22 cellular contexts compared by ENCODE assay signal in genomic region chr6:14930366-14930989, GRCh38.
DNase-seq lines count a peak whose midpoint lies in the region; ATAC-seq and TF ChIP-seq lines count a peak whose summit lies in the region.
"Had no signal": no experiment of that assay in that cellular context is flagged by ENCODE, and none has a peak within 500 bp of the region (broad histone marks: within the 10 kb centered on the region; RNA-seq: fewer than 3 reads in every experiment).

No MANE protein-coding gene starts in this region.

- no peak for TF ChIP-seq POLR2A in breast epithelium (IDR thresholded peaks at IDR 0.05)

- no peak for TF ChIP-seq CTCF in MCF 10A (IDR thresholded peaks at IDR 0.05; ENCODE audit: unreplicated experiment)
- TF ChIP-seq CTCF in breast epithelium (IDR thresholded peaks at IDR 0.05), result no peak
- TF ChIP-seq CTCF in progenitor cell of endocrine pancreas (IDR thresholded peaks at IDR 0.05; ENCODE audit: unreplicated experiment), result no peak

- intact Hi-C loops in MCF 10A (cut with micrococcal nuclease) (no loop called here), breast epithelium (cut with DNase I; ENCODE audit: low total_unique reads) (no loop called here)

- no peaks in the 10 kb centered on the region for H3K27me3 ChIP-seq in breast epithelium
- H3K27me3 ChIP-seq: BE2C, left lung had no signal

- POLR2A ChIA-PET in MCF 10A (lab: Yijun Ruan, JAX), result no interaction called here

- H3K27me3 Mint-ChIP-seq in MCF 10A (ENCODE audit: insufficient read depth, unreplicated experiment) (no peaks in the 10 kb centered on the region), T-helper 17 cell (no peaks in the 10 kb centered on the region), progenitor cell of endocrine pancreas (no peaks in the 10 kb centered on the region)
- H3K27me3 Mint-ChIP-seq: activated CD4-positive, alpha-beta T cell treated with anti-CD3 and anti-CD28 coated beads, Interleukin-2, amount 10 ng/mL, durations not matched to agents 7 days and 5 days; activated naive CD8-positive, alpha-beta T cell treated with anti-CD3 and anti-CD28 coated beads, Interleukin-2, amount 50 U/mL, for 24 hours; central memory CD8-positive, alpha-beta T cell; naive B cell had no signal

- H3K4me1 Mint-ChIP-seq in MCF 10A (ENCODE audit: insufficient read depth, unreplicated experiment), result peaks cover 10% of the 10 kb centered on the region
- peaks cover 2% of the 10 kb centered on the region for H3K4me1 Mint-ChIP-seq in T-helper 17 cell
- peaks cover 33% of the 10 kb centered on the region for H3K4me1 Mint-ChIP-seq in progenitor cell of endocrine pancreas (ENCODE audit: low read depth)

- ATAC-seq in T-helper 17 cell (no peak), esophagus mucosa (peak; percentile 86), HG03469 (IDR thresholded peaks at IDR 0.05; ENCODE audit: unreplicated experiment) (no peak)
- ATAC-seq: activated naive CD8-positive, alpha-beta T cell treated with anti-CD3 and anti-CD28 coated beads, Interleukin-2, amount 50 U/mL, for 24 hours; left lung had no signal

- H3K9me3 Mint-ChIP-seq in MCF 10A (ENCODE audit: unreplicated experiment) (no peaks in the 10 kb centered on the region), progenitor cell of endocrine pancreas (ENCODE audit: low read depth) (no peaks in the 10 kb centered on the region)
- H3K9me3 Mint-ChIP-seq: activated naive CD8-positive, alpha-beta T cell treated with anti-CD3 and anti-CD28 coated beads, Interleukin-2, amount 50 U/mL, for 24 hours; central memory CD8-positive, alpha-beta T cell; naive B cell had no signal

- H3K9me3 ChIP-seq in breast epithelium (no peaks in the 10 kb centered on the region), T-helper 17 cell (ENCODE audit: control insufficient read depth, low read length, poor library complexity, severe bottlenecking) (no peaks in the 10 kb centered on the region)
- H3K9me3 ChIP-seq: BE2C, left lung had no signal

- no TSS peak for BruUV-seq in MCF 10A (replicated peaks; lab: Mats Ljungman, UMichigan)

- H3K36me3 ChIP-seq in breast epithelium, result no peaks in the 10 kb centered on the region
- H3K36me3 ChIP-seq: BE2C, left lung had no signal

- H3K27ac Mint-ChIP-seq in MCF 10A (ENCODE audit: low read depth, unreplicated experiment) (no peak overlapping the region), T-helper 17 cell (peak overlapping the region; percentile 83), progenitor cell of endocrine pancreas (no peak overlapping the region)
- H3K27ac Mint-ChIP-seq: activated CD4-positive, alpha-beta T cell treated with anti-CD3 and anti-CD28 coated beads, Interleukin-2, amount 10 ng/mL, durations not matched to agents 7 days and 5 days; activated naive CD8-positive, alpha-beta T cell treated with anti-CD3 and anti-CD28 coated beads, Interleukin-2, amount 50 U/mL, for 24 hours had no signal

- peak; percentile 8 for DNase-seq in MCF 10A (ENCODE audit: unreplicated experiment)
- no peak for DNase-seq in breast epithelium (ENCODE audit: low spot score in 2 of 2)
- no peak for DNase-seq in T-helper 17 cell
- DNase-seq in progenitor cell of endocrine pancreas (ENCODE audit: low spot score, unreplicated experiment), result no peak
- no peak for DNase-seq in NCI-H187 (lab: John Stamatoyannopoulos, UW)
- DNase-seq in SIG-M5 treated with dmso at 0.1 percent for 504 hours (lab: John Stamatoyannopoulos, UW; ENCODE audit: unreplicated experiment), result no peak
- DNase-seq: ACHN; activated CD4-positive, alpha-beta T cell treated with anti-CD3 and anti-CD28 coated beads, Interleukin-2, amount 10 ng/mL, durations not matched to agents 7 days and 5 days; activated naive CD8-positive, alpha-beta T cell treated with anti-CD3 and anti-CD28 coated beads, Interleukin-2, amount 50 U/mL, for 24 hours; BE2C; H7; left lung; mesendoderm; naive B cell; NCI-H1417 treated with DMSO at 0.1 percent for 48 hours; NCI-H446; T-helper 9 cell; trophoblast cell had no signal

- H3K4me1 ChIP-seq in breast epithelium, result peaks cover 0 to 7% of the 10 kb centered on the region in 2 donors
- H3K4me1 ChIP-seq: BE2C had no signal

- H3K4me3 Mint-ChIP-seq in MCF 10A (ENCODE audit: unreplicated experiment) (no peak overlapping the region), T-helper 17 cell (no peak overlapping the region), progenitor cell of endocrine pancreas (ENCODE audit: low read depth) (no peak overlapping the region)
- H3K4me3 Mint-ChIP-seq: activated CD4-positive, alpha-beta T cell treated with anti-CD3 and anti-CD28 coated beads, Interleukin-2, amount 10 ng/mL, durations not matched to agents 7 days and 5 days; activated naive CD8-positive, alpha-beta T cell treated with anti-CD3 and anti-CD28 coated beads, Interleukin-2, amount 50 U/mL, for 24 hours; central memory CD8-positive, alpha-beta T cell had no signal

- H3K4me3 ChIP-seq in breast epithelium, result no peak overlapping the region
- H3K4me3 ChIP-seq: left lung had no signal

- H3K36me3 Mint-ChIP-seq in MCF 10A (ENCODE audit: insufficient read depth, unreplicated experiment) (no peaks in the 10 kb centered on the region), T-helper 17 cell (ENCODE audit: low read depth) (no peaks in the 10 kb centered on the region), progenitor cell of endocrine pancreas (ENCODE audit: insufficient read depth) (no peaks in the 10 kb centered on the region)
- H3K36me3 Mint-ChIP-seq: naive B cell had no signal

- CTCF ChIA-PET in MCF 10A (lab: Yijun Ruan, JAX), result interaction anchor here (0.7 kb wide), 1 partner anchor 552 kb away, joined by 5 read pairs; no protein-coding TSS in a partner anchor

- H3K27ac ChIP-seq in breast epithelium, result no peak overlapping the region
- H3K27ac ChIP-seq: KMS-11, left lung had no signal
